14 cellular contexts compared by ENCODE assay signal in genomic region chr13:73741742-73742141, GRCh38.
"Had no signal": no experiment of that assay in that cellular context is flagged by ENCODE, and none has a peak within 500 bp of the region (broad histone marks: within the 10 kb centered on the region; RNA-seq: fewer than 3 reads in every experiment).

No MANE protein-coding gene starts in this region.

- H3K9me3 Mint-ChIP-seq: activated T-helper 1 cell treated with anti-CD3 and anti-CD28 coated beads, Interleukin-12 subunit alpha, Interleukin-12 subunit beta, Interleukin-2, Interleukin-4 antibody, amounts not matched to agents 30 ng/mL and 10 ng/mL and 1 ng/mL, durations not matched to agents 14 hours and 24 hours and 36 hours; dendritic cell treated with granulocyte-macrophage colony-stimulating factor and Interleukin-4, amounts not matched to agents 40 ng/mL and 50 ng/mL, for 4 days; T-helper 1 cell treated with Interleukin-12 subunit alpha and Interleukin-12 subunit beta and Interleukin-4 antibody, amounts not matched to agents 30 μg/mL and 1 μg/mL, for 36 hours had no signal

- H3K4me2 ChIP-seq: hepatocyte had no signal

- DNase-seq: activated CD4-positive, alpha-beta T cell treated with anti-CD3 and anti-CD28 coated beads, Interleukin-2, amount 50 U/mL, for 4 hours; activated CD4-positive, CD25-positive, alpha-beta regulatory T cell; activated naive CD4-positive, alpha-beta T cell treated with Interleukin-2 at 50 U/mL for 16 hours; amniotic stem cell; brain microvascular endothelial cell; cerebellar nuclear complex; erythroblast; tibial artery had no signal

- H3K36me3 ChIP-seq: brain microvascular endothelial cell, neutrophil, tibial artery, vagina had no signal

- H3K4me3 Mint-ChIP-seq: activated T-helper 1 cell treated with anti-CD3 and anti-CD28 coated beads, Interleukin-12 subunit alpha, Interleukin-12 subunit beta, Interleukin-2, Interleukin-4 antibody, amounts not matched to agents 30 ng/mL and 10 ng/mL and 1 ng/mL, durations not matched to agents 14 hours and 24 hours and 36 hours; dendritic cell treated with granulocyte-macrophage colony-stimulating factor and Interleukin-4, amounts not matched to agents 40 ng/mL and 50 ng/mL, for 4 days; T-helper 1 cell treated with Interleukin-12 subunit alpha and Interleukin-12 subunit beta and Interleukin-4 antibody, amounts not matched to agents 30 μg/mL and 1 μg/mL, for 36 hours had no signal

- H3K9me3 ChIP-seq: neutrophil, tibial artery, vagina had no signal

- H3K4me1 ChIP-seq: vagina had no signal

- H3K27me3 Mint-ChIP-seq: dendritic cell treated with granulocyte-macrophage colony-stimulating factor and Interleukin-4, amounts not matched to agents 40 ng/mL and 50 ng/mL, for 4 days had no signal

- H3K4me3 ChIP-seq: hepatocyte, tibial artery, vagina had no signal

- H3K27ac ChIP-seq: brain microvascular endothelial cell, hepatocyte, neutrophil, tibial artery, vagina had no signal

- H3K27ac Mint-ChIP-seq: activated T-helper 1 cell treated with anti-CD3 and anti-CD28 coated beads, Interleukin-12 subunit alpha, Interleukin-12 subunit beta, Interleukin-2, Interleukin-4 antibody, amounts not matched to agents 30 ng/mL and 10 ng/mL and 1 ng/mL, durations not matched to agents 14 hours and 24 hours and 36 hours; dendritic cell treated with granulocyte-macrophage colony-stimulating factor and Interleukin-4, amounts not matched to agents 40 ng/mL and 50 ng/mL, for 4 days; T-helper 1 cell treated with Interleukin-12 subunit alpha and Interleukin-12 subunit beta and Interleukin-4 antibody, amounts not matched to agents 30 μg/mL and 1 μg/mL, for 36 hours had no signal

- H3K27me3 ChIP-seq: brain microvascular endothelial cell, hepatocyte, neutrophil, tibial artery, vagina had no signal

- H3K79me2 ChIP-seq: hepatocyte had no signal

- H2AFZ ChIP-seq: hepatocyte had no signal
